In the genomic region with DNA sequence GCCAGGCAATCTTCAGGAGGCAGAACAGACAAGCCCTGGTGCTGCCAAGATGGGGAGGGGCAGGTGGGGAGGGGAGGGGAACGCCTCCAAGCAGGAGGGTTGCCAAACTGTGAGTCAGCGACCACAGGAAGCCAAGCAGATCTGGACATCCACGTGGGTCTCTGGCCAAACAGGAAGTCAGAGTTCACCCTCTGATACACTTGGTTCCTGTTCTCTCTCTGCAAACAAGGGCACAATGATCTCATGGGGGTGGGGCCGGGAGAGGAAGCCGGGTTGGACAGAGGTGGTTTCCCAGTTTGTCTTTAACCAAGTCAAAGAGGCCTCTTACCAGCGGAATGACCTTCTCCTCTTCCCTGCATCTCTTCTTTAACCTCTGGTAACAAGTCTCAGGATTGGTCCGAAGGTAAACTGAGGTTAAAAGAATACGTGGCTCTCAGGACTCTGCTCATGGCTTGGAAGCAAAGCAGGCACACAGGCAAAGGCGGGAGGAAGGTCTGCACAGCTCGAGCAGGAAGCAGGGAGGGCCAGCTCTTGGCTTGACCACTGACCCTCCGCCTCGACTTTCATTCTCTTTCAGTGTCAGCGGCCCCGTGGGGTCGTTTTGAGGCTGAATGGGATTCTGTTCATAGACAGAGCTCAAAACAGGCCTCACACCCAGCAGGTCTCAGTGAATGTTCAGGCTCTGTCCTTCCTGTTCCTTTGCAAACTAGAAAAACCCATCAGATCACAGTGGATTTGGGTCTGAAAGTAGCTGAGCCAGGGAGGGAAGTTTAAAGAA, we compare ENCODE assay signal across 8 cellular contexts. TPM values are rescaled to one million over a fixed set of nuclear protein-coding genes. Genes with fewer than 3 reads are reported as not detected.
A peak's percentile ranks its signal among the peaks of the same experiment; 100 is the strongest.
DNase-seq lines count a peak whose midpoint lies in the region; ATAC-seq and TF ChIP-seq lines count a peak whose summit lies in the region.

No MANE protein-coding gene starts in this region.

- peak overlapping the region; percentile 100 for H3K27ac Mint-ChIP-seq in dendritic cell treated with granulocyte-macrophage colony-stimulating factor and Interleukin-4, amounts not matched to agents 40 ng/mL and 50 ng/mL, for 4 days

- H3K9me3 ChIP-seq in lung (ENCODE audit: control insufficient read depth in 2 of 2, insufficient read depth in 1 of 2, low read length in 1 of 2): no peaks in the 10 kb centered on the region

- peak overlapping the region; percentile 96 for H3K27ac ChIP-seq in lung (ENCODE audit: low read depth in 1 of 2, low read length in 1 of 2)

- peaks cover 14 to 46% of the 10 kb centered on the region in 2 donors for H3K4me1 ChIP-seq in lung (ENCODE audit: control insufficient read depth in 2 of 2, insufficient read depth in 2 of 2, low read length in 2 of 2)

- peaks cover 70% of the 10 kb centered on the region for H3K36me3 Mint-ChIP-seq in dendritic cell treated with granulocyte-macrophage colony-stimulating factor and Interleukin-4, amounts not matched to agents 40 ng/mL and 50 ng/mL, for 4 days (ENCODE audit: low read depth)

- peaks cover 0 to 8% of the 10 kb centered on the region in 2 donors for H3K36me3 ChIP-seq in lung (ENCODE audit: control insufficient read depth in 2 of 2, insufficient read depth in 2 of 2, low read length in 2 of 2)

- peak; percentile 99 for ATAC-seq in HG02798 (IDR thresholded peaks at IDR 0.05; ENCODE audit: poor library complexity, unreplicated experiment)
- ATAC-seq in lung (ENCODE audit: insufficient read depth, low FRiP score): peak; percentile 89

- TF ChIP-seq CTCF in GM13976 (IDR thresholded peaks at IDR 0.05; ENCODE audit: borderline replicate concordance, control extremely low read depth, extremely low read depth, insufficient read depth, missing control alignments): no peak
- TF ChIP-seq CTCF in lung (IDR thresholded peaks at IDR 0.05; ENCODE audit: control extremely low read depth, extremely low read depth): no peak

- DNase-seq in GM13976 (ENCODE audit: low spot score) (peak; percentile 96), NCI-H2029 treated with DMSO at 0.1 percent for 48 hours (lab: John Stamatoyannopoulos, UW) (peak; percentile 72), lung (ENCODE audit: low spot score) (peak; percentile 98), NCI-H1105 (lab: John Stamatoyannopoulos, UW) (no peak)
- peak; percentile 84 for DNase-seq in activated CD4-positive, alpha-beta T cell treated with anti-CD3 and anti-CD28 coated beads for 48 hours
- DNase-seq in stimulated activated CD4-positive, alpha-beta T cell treated with anti-CD3 and anti-CD28 coated beads, TNF-alpha, amount 100 ng/mL, for 24 hours (ENCODE audit: low read depth in 3 of 3): peak; percentile 32 to 81 (median 42)

- no peak overlapping the region for H3K4me3 ChIP-seq in lung

- no peaks in the 10 kb centered on the region for H3K27me3 ChIP-seq in lung (ENCODE audit: control insufficient read depth, insufficient read depth)

- intact Hi-C loops in dendritic cell treated with granulocyte-macrophage colony-stimulating factor and Interleukin-4, amounts not matched to agents 40 ng/mL and 50 ng/mL, for 4 days (cut with micrococcal nuclease): loop anchor here (1.0 to 10.0 kb wide), 5 partner anchors 8 to 112 kb away; a partner anchor contains a TSS

- in situ Hi-C loops in GM13976 (cut with MboI; ENCODE audit: low sequenced_read_pairs, unreplicated experiment): no loop called here

- 5 to 11% methylated on average over 15 of the region's 15 CpGs for WGBS in lung, 2 donors

- peaks cover 100% of the 10 kb centered on the region for H3K4me1 Mint-ChIP-seq in dendritic cell treated with granulocyte-macrophage colony-stimulating factor and Interleukin-4, amounts not matched to agents 40 ng/mL and 50 ng/mL, for 4 days (ENCODE audit: low read depth)

- no peaks in the 10 kb centered on the region for H3K9me3 Mint-ChIP-seq in dendritic cell treated with granulocyte-macrophage colony-stimulating factor and Interleukin-4, amounts not matched to agents 40 ng/mL and 50 ng/mL, for 4 days

- H3K4me3 Mint-ChIP-seq in dendritic cell treated with granulocyte-macrophage colony-stimulating factor and Interleukin-4, amounts not matched to agents 40 ng/mL and 50 ng/mL, for 4 days: peak overlapping the region; percentile 80

- H3K27me3 Mint-ChIP-seq in dendritic cell treated with granulocyte-macrophage colony-stimulating factor and Interleukin-4, amounts not matched to agents 40 ng/mL and 50 ng/mL, for 4 days: no peaks in the 10 kb centered on the region

RNA-seq across cellular contexts. Expression of a gene that starts 32.9 kb away (rescaled TPM):
- 10 to 100 TPM; 33.2 to 37.7 TPM for total RNA-seq in lung
- 10 to 100 TPM; 13.1 to 16.8 TPM for polyA plus RNA-seq in lung

RNA-seq across cellular contexts. Expression of a gene that starts 35.4 kb away (rescaled TPM):
- total RNA-seq in lung: 10 to 100 TPM; 43.8 to 48.5 TPM
- 100 to 1,000 TPM in 1 of 2 donors, 10 to 100 TPM in 1; 43.1 to 133 TPM for polyA plus RNA-seq in lung

RNA-seq across cellular contexts. Expression of a gene that starts 49.2 kb away (rescaled TPM):
- 1 to 10 TPM; 3.7 to 7.5 TPM for total RNA-seq in lung
- 1 to 10 TPM in 1 of 2 donors, under 1 TPM in 1; 0.41 to 2.0 TPM for polyA plus RNA-seq in lung
